In the genomic region with DNA sequence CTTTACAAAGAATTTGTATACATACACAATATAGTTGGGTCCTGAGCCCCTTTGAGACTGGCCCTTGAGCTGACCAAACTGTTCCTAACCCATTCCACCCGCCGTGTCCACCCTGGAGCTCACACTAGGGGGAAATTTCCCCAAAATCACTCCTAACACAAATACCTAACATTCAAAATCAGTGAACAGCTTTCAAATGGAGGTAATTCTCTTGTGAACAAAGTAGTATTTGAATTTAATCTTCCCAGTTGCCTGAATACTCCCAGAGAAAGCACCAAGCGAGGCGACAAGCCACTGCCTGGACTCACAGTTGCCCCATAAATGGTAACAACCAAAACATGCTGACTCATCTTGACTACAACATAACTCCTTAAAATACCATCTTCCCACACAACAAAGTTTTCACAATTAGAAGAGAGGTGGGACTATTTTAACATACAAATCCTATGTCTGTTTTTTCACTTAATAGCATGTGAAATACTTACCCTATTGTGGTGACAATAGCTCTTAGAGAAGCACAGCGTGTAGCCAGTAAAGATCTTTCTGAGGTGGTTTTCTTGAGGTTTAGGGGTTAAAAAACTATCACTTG, we compare ENCODE assay signal across 18 cellular contexts. TPM values are rescaled to one million over a fixed set of nuclear protein-coding genes. Genes with fewer than 3 reads are reported as not detected.
DNase-seq lines count a peak whose midpoint lies in the region; ATAC-seq, FAIRE-seq and TF ChIP-seq lines count a peak whose summit lies in the region.
"Had no signal": no experiment of that assay in that cellular context is flagged by ENCODE, and none has a peak within 500 bp of the region (broad histone marks: within the 10 kb centered on the region; RNA-seq: fewer than 3 reads in every experiment).

No MANE protein-coding gene starts in this region.

- in situ Hi-C loops in GM12878 (cut with MboI), result no loop called here

- no peaks in the 10 kb centered on the region for H3K9me3 ChIP-seq in HUES48 (ENCODE audit: control insufficient read depth, insufficient read depth, low read length)
- H3K9me3 ChIP-seq in GM12878 (replicated peaks; ENCODE audit: control insufficient read depth, insufficient read depth, low read length), result no peaks in the 10 kb centered on the region
- H3K9me3 ChIP-seq in hepatocyte (ENCODE audit: low read depth), result no peaks in the 10 kb centered on the region
- H3K9me3 ChIP-seq: Caco-2, tibial artery had no signal

- RAD21 ChIA-PET in GM12878 (lab: Charles Lee; ENCODE audit: unreplicated experiment), result no interaction called here

- CTCF ChIA-PET in GM12878 (lab: Yijun Ruan, JAX), result interaction anchor here (1.3 to 2.0 kb wide), 4 partner anchors 8 to 30 kb away, joined by 3 to 6 read pairs (median 4); no protein-coding TSS in a partner anchor

- H3K4me3 ChIP-seq in AG10803 (ENCODE audit: low read length) (no peak overlapping the region), HUES48 (ENCODE audit: low read depth, low read length) (no peak overlapping the region), GM12878 (no peak overlapping the region), hepatocyte (no peak overlapping the region)
- H3K4me3 ChIP-seq: tibial artery had no signal

- H3K4me1 ChIP-seq in HUES48 (ENCODE audit: control insufficient read depth, insufficient read depth, low read length) (peaks cover 17% of the 10 kb centered on the region), GM12878 (ENCODE audit: control insufficient read depth, insufficient read depth, low read length) (no peaks in the 10 kb centered on the region), hepatocyte (ENCODE audit: insufficient read depth) (no peaks in the 10 kb centered on the region)
- H3K4me1 ChIP-seq: tibial artery had no signal

- no peaks in the 10 kb centered on the region for H4K20me1 ChIP-seq in GM12878 (ENCODE audit: control insufficient read depth, insufficient read depth)
- H4K20me1 ChIP-seq in hepatocyte (ENCODE audit: insufficient read depth, poor library complexity, severe bottlenecking), result no peaks in the 10 kb centered on the region

- TF ChIP-seq CTCF in AG10803 (conservative IDR thresholded peaks at IDR 0.05; ENCODE audit: low read length) (no peak), GM12878 (IDR thresholded peaks at IDR 0.05 in 2 of 3, conservative IDR thresholded peaks at IDR 0.05 in 1 of 3; ENCODE audit: control insufficient read depth in 2 of 3, extremely low read depth in 1 of 3, insufficient read depth in 1 of 3, low read depth in 3 of 3, low read length in 3 of 3) (no peak), hepatocyte (IDR thresholded peaks at IDR 0.05; ENCODE audit: poor library complexity) (no peak)

- WGBS in GM12878 (ENCODE audit: insufficient coverage, insufficient replicate concordance, low lambda C conversion rate, missing lambda C conversion rate), result 87% methylated on average over 5 of the region's 5 CpGs
- WGBS in hepatocyte (ENCODE audit: low lambda C conversion rate, missing lambda C conversion rate), result 84% methylated on average over 5 of the region's 5 CpGs

- SMC1A ChIA-PET in GM12878 (lab: Charles Lee; ENCODE audit: uncharacterized antibody, unreplicated experiment), result interaction anchor here (0.7 to 1.8 kb wide), 4 partner anchors 8 to 198 kb away, joined by 3 to 5 read pairs (median 3); no protein-coding TSS in a partner anchor

- POLR2A ChIA-PET in GM12878 (lab: Charles Lee), result no interaction called here

- H3K9ac ChIP-seq in HUES48 (ENCODE audit: low read depth, low read length) (no peak overlapping the region), GM12878 (ENCODE audit: control insufficient read depth, insufficient read depth, low read length) (no peak overlapping the region)

- no peak for TF ChIP-seq EP300 in GM12878 (IDR thresholded peaks at IDR 0.05; ENCODE audit: borderline replicate concordance in 1 of 2, control insufficient read depth in 1 of 2, low read depth in 2 of 2, low read length in 2 of 2)

- H3K27me3 ChIP-seq in HUES48 (ENCODE audit: control insufficient read depth, insufficient read depth, low read length), result no peaks in the 10 kb centered on the region
- H3K27me3 ChIP-seq in GM12878 (replicated peaks in 1 of 2; ENCODE audit: control insufficient read depth in 2 of 2, insufficient read depth in 2 of 2, low read length in 1 of 2), result no peaks in the 10 kb centered on the region
- H3K27me3 ChIP-seq in hepatocyte, result no peaks in the 10 kb centered on the region
- H3K27me3 ChIP-seq: tibial artery had no signal

- H3K4me2 ChIP-seq in GM12878 (ENCODE audit: control insufficient read depth, insufficient read depth), result no peak overlapping the region
- H3K4me2 ChIP-seq in hepatocyte, result no peak overlapping the region

- H3K36me3 ChIP-seq in HUES48 (ENCODE audit: control insufficient read depth, insufficient read depth, low read length), result no peaks in the 10 kb centered on the region
- H3K36me3 ChIP-seq in GM12878 (ENCODE audit: control insufficient read depth in 2 of 2, insufficient read depth in 2 of 2, low read length in 1 of 2), result no peaks in the 10 kb centered on the region
- no peaks in the 10 kb centered on the region for H3K36me3 ChIP-seq in hepatocyte (replicated peaks; ENCODE audit: insufficient read depth, low read depth)
- H3K36me3 ChIP-seq: tibial artery had no signal

- H3K27ac ChIP-seq in HUES48 (ENCODE audit: low read depth, low read length) (peak overlapping the region; percentile 89), GM12878 (ENCODE audit: control insufficient read depth, insufficient read depth) (peak overlapping the region; percentile 24; the same call in 1 of the 2 replicates), hepatocyte (no peak overlapping the region)
- H3K27ac ChIP-seq: tibial artery had no signal

- intact Hi-C loops in GM12878 (cut with micrococcal nuclease; ENCODE audit: unreplicated experiment), result no loop called here

- no peak for TF ChIP-seq POLR2A in GM12878 (IDR thresholded peaks at IDR 0.05; ENCODE audit: low read depth, low read length)

- peak; percentile 30; the same call in 2 of the 3 replicates for ATAC-seq in GM12878
- no peak for ATAC-seq in GM21367 (IDR thresholded peaks at IDR 0.05; ENCODE audit: unreplicated experiment)
- ATAC-seq in GM18867 (IDR thresholded peaks at IDR 0.05; ENCODE audit: unreplicated experiment), result no peak
- ATAC-seq in HG02759 (IDR thresholded peaks at IDR 0.05; ENCODE audit: unreplicated experiment), result no peak

- FAIRE-seq in GM12878 (lab: Jason Lieb, UNC), result peak; percentile 68
- FAIRE-seq: colon had no signal

- H3K9me2 ChIP-seq in hepatocyte (replicated peaks; ENCODE audit: insufficient read depth), result no peaks in the 10 kb centered on the region

- DNase-seq in AG10803 (ENCODE audit: low read depth), result peak; percentile 54
- DNase-seq in GM12878 (ENCODE audit: low read depth, low spot score), result no peak
- DNase-seq in hepatocyte (ENCODE audit: low spot score), result no peak
- no peak for DNase-seq in C1 segment of cervical spinal cord (lab: John Stamatoyannopoulos, UW)
- DNase-seq: activated CD4-positive, alpha-beta memory T cell treated with anti-CD3 and anti-CD28 coated beads for 36 hours; Caco-2; GDM1; NCI-H1105 treated with DMSO at 0.1 percent for 48 hours; NK-92 treated with Interleukin-12 subunit alpha and Interleukin-12 subunit beta, amount 100 ng/mL, for 24 hours; retina; SHP77; stimulated activated CD4-positive, alpha-beta T cell treated with anti-CD3 and anti-CD28 coated beads, Interleukin-2, amount 100 ng/mL, for 24 hours; tibial artery had no signal

- BruUV-seq in GM12878 (replicated peaks; lab: Mats Ljungman, UMichigan), result no TSS peak

- H2AFZ ChIP-seq in GM12878 (ENCODE audit: control insufficient read depth, low read depth, low read length) (peak overlapping the region; percentile 19), hepatocyte (peak overlapping the region; percentile 17)

- H3K79me2 ChIP-seq in GM12878 (ENCODE audit: control insufficient read depth, insufficient read depth, low read length) (no peaks in the 10 kb centered on the region), hepatocyte (no peaks in the 10 kb centered on the region)

- no peak for TF ChIP-seq RAD21 in GM12878 (IDR thresholded peaks at IDR 0.05; ENCODE audit: insufficient read depth, low read depth, low read length)

RNA-seq across cellular contexts. Expression of a gene that starts 31.7 kb away (rescaled TPM):
- 44.5 and 47.9 TPM in 2 replicates for total RNA-seq in GM12878 (2013; cell fraction: nucleolus; rRNA removed)
- total RNA-seq in GM12878 (2014; rRNA removed) (16.5 and 18.1 TPM in 2 replicates), GM12878 (2014; rRNA removed; fragmentation: Illumina TruSeq; extraction: Trizol) (18.8 and 19.6 TPM in 2 replicates), GM12878 (2021) (20.9 and 22.0 TPM in 2 replicates), hepatocyte (39.9 and 47.6 TPM in 2 replicates)
- polyA plus RNA-seq in GM12878 (2011; ENCODE audit: low read depth), result 3.3 TPM
- polyA plus RNA-seq in GM12878 (2011; rRNA removed) (22.3 and 30.8 TPM in 2 replicates), GM12878 (2014; fragmentation: Illumina TruSeq; extraction: Trizol) (12.9 and 17.6 TPM in 2 replicates), GM12878 (2014; fragmentation: Nextera tagmentation; extraction: Ambion mirVana) (10 to 100 TPM in 1 of 2 experiments, 1 to 10 TPM in 1; 9.1 to 21.2 TPM), GM12878 (2014; rRNA removed) (6.4 and 6.5 TPM in 2 replicates), GM12878 (2016; fragmentation: Nextera tagmentation; extraction: Ambion mirVana) (10 to 100 TPM; 21.8 to 27.9 TPM), hepatocyte (17.9 and 22.4 TPM in 2 replicates)
- 9.9 and 11.8 TPM in 2 replicates for polyA plus RNA-seq in GM12878 (2011; cell fraction: cytosol; rRNA removed)
- polyA plus RNA-seq in GM12878 (2011; cell fraction: nucleus; rRNA removed), result 6.0 and 8.3 TPM in 2 replicates
- polyA plus RNA-seq in GM12878 (2012), result 6.2 and 8.4 TPM in 2 replicates
- 33.5 and 48.1 TPM in 2 replicates for polyA minus RNA-seq in GM12878 (2011; rRNA and poly(A)+ RNA removed)
- 13.1 and 16.0 TPM in 2 replicates for polyA minus RNA-seq in GM12878 (2011; cell fraction: cytosol; rRNA and poly(A)+ RNA removed)
- 19.2 and 29.9 TPM in 2 replicates for polyA minus RNA-seq in GM12878 (2011; cell fraction: nucleus; rRNA and poly(A)+ RNA removed)

RNA-seq across cellular contexts. Expression of a gene that starts 34.2 kb away (rescaled TPM):
- 138 and 154 TPM in 2 replicates for total RNA-seq in GM12878 (2013; cell fraction: nucleolus; rRNA removed)
- total RNA-seq in GM12878 (2014; rRNA removed) (59.5 and 71.3 TPM in 2 replicates), GM12878 (2014; rRNA removed; fragmentation: Illumina TruSeq; extraction: Trizol) (70.8 and 75.6 TPM in 2 replicates), GM12878 (2021) (46.6 and 50.1 TPM in 2 replicates), hepatocyte (41.4 and 42.4 TPM in 2 replicates)
- 34.1 TPM for polyA plus RNA-seq in GM12878 (2011; ENCODE audit: low read depth)
- polyA plus RNA-seq in GM12878 (2011; rRNA removed) (58.3 and 74.3 TPM in 2 replicates), GM12878 (2014; fragmentation: Illumina TruSeq; extraction: Trizol) (66.4 and 70.3 TPM in 2 replicates), GM12878 (2014; fragmentation: Nextera tagmentation; extraction: Ambion mirVana) (10 to 100 TPM; 32.8 to 36.2 TPM), GM12878 (2014; rRNA removed) (26.2 and 30.9 TPM in 2 replicates), GM12878 (2016; fragmentation: Nextera tagmentation; extraction: Ambion mirVana) (10 to 100 TPM; 41.8 to 45.4 TPM), hepatocyte (25.4 and 29.4 TPM in 2 replicates)
- polyA plus RNA-seq in GM12878 (2011; cell fraction: cytosol; rRNA removed), result 28.3 and 37.4 TPM in 2 replicates
- polyA plus RNA-seq in GM12878 (2011; cell fraction: nucleus; rRNA removed), result 25.4 and 27.2 TPM in 2 replicates
- polyA plus RNA-seq in GM12878 (2012), result 33.0 and 44.8 TPM in 2 replicates
- 60.5 and 63.3 TPM in 2 replicates for polyA minus RNA-seq in GM12878 (2011; rRNA and poly(A)+ RNA removed)
- polyA minus RNA-seq in GM12878 (2011; cell fraction: cytosol; rRNA and poly(A)+ RNA removed), result 15.0 and 21.5 TPM in 2 replicates
- 44.2 and 73.4 TPM in 2 replicates for polyA minus RNA-seq in GM12878 (2011; cell fraction: nucleus; rRNA and poly(A)+ RNA removed)
